In the genomic region with DNA sequence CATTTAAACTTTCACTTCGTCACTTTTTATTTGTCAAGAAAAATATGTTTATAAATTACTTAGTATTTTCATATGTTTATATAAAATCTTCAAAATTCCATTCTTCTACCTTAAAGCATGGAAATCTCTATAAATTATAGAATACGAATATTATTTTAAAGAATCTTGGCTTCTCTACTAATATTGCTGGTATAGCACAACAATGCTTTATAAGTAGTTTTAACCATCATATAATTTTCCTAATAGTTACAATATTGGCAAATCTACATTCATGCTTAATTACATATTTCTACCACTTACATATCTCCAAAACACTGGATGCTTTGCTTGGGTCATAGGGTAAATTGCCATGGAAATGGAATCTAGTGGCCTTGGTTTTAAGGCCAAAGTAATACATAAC, we compare ENCODE assay signal across 1 cellular context.
TF ChIP-seq lines count a peak whose summit lies in the region.

No MANE protein-coding gene starts in this region.

TF ChIP-seq in K562, 482 proteins besides CTCF, POLR2A, EP300 and RAD21 (continued from another document):
- TF ChIP-seq, protein P1, sequence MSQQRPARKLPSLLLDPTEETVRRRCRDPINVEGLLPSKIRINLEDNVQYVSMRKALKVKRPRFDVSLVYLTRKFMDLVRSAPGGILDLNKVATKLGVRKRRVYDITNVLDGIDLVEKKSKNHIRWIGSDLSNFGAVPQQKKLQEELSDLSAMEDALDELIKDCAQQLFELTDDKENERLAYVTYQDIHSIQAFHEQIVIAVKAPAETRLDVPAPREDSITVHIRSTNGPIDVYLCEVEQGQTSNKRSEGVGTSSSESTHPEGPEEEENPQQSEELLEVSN (IDR thresholded peaks at IDR 0.05; ENCODE audit: borderline replicate concordance in 1 of 2, extremely low read depth in 1 of 2, insufficient read depth in 1 of 2, insufficient read length in 1 of 2, low read depth in 1 of 2, low read length in 1 of 2, poor library complexity in 1 of 2, severe bottlenecking in 1 of 2) = no peak
- no peak for TF ChIP-seq ZFP36 (IDR thresholded peaks at IDR 0.05; ENCODE audit: low read depth, low read length, partially characterized antibody)
- TF ChIP-seq CEBPB (tag; IDR thresholded peaks at IDR 0.05) = peak; percentile 60
- TF ChIP-seq JUN (IDR thresholded peaks at IDR 0.05; ENCODE audit: borderline replicate concordance, low read depth, low read length) = no peak
- no peak for TF ChIP-seq JUN (CRISPR knock-in tag; IDR thresholded peaks at IDR 0.05; ENCODE audit: borderline replicate concordance)
